20 cellular contexts compared by ENCODE assay signal in the genomic region with DNA sequence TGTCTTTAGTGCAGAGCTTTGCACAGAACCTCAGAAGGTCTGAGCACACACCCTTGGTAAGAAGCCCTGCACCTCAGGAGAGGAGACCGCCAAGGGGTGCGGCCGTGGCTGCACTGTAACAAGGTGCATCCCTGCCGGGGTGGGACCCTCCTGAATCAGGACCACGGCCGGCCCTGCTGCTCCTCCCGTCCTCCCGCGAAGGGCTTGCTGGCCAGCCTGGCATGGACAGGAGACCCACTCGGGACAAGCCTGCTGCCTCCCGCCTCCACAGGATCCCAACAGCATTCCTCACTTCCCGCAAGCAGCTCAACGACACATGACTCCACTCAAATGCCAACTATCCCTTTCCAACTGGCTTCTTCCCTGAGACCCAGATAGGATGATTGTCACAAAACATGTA. TPM values are rescaled to one million over a fixed set of nuclear protein-coding genes. Genes with fewer than 3 reads are reported as not detected.
A peak's percentile ranks its signal among the peaks of the same experiment; 100 is the strongest.
DNase-seq lines count a peak whose midpoint lies in the region; ATAC-seq, FAIRE-seq and TF ChIP-seq lines count a peak whose summit lies in the region.
"Had no signal": no experiment of that assay in that cellular context is flagged by ENCODE, and none has a peak within 500 bp of the region (broad histone marks: within the 10 kb centered on the region; RNA-seq: fewer than 3 reads in every experiment).

No MANE protein-coding gene starts in this region.

- TF ChIP-seq CTCF in kidney (IDR thresholded peaks at IDR 0.05; ENCODE audit: borderline replicate concordance, extremely low read depth, insufficient read depth) (no peak), sigmoid colon (IDR thresholded peaks at IDR 0.05) (no peak)

- no peak for TF ChIP-seq EP300 in sigmoid colon (IDR thresholded peaks at IDR 0.05)

- H3K4me3 Mint-ChIP-seq in CD4-positive, alpha-beta memory T cell, result peak overlapping the region in 4 of 8 donors; percentile 4 to 48 (median 24)
- peak overlapping the region; percentile 0 for H3K4me3 Mint-ChIP-seq in T-helper 17 cell

- POLR2A ChIA-PET in CD4-positive, alpha-beta memory T cell (lab: Charles Lee; ENCODE audit: partially characterized antibody), result interaction anchor here (1.6 kb wide), 1 partner anchor 20 kb away, joined by 3 read pairs; no protein-coding TSS in a partner anchor

- intact Hi-C loops in CD4-positive, alpha-beta memory T cell (cut with micrococcal nuclease), result no loop called here
- intact Hi-C loops in kidney (cut with DNase I), result no loop called here
- intact Hi-C loops in sigmoid colon (cut with DNase I), result no loop called here

- WGBS in sigmoid colon, 2 donors, result 90 to 93% methylated on average over 13 of the region's 13 CpGs

- H3K27me3 ChIP-seq in CD4-positive, alpha-beta memory T cell (ENCODE audit: insufficient read depth, low read length), result no peaks in the 10 kb centered on the region
- peaks cover 0 to 6% (median 0%) of the 10 kb centered on the region in 3 donors for H3K27me3 ChIP-seq in sigmoid colon
- H3K27me3 ChIP-seq: BE2C had no signal

- no peaks in the 10 kb centered on the region for H3K27me3 Mint-ChIP-seq in CD4-positive, alpha-beta memory T cell
- H3K27me3 Mint-ChIP-seq in T-helper 17 cell, result no peaks in the 10 kb centered on the region

- H3K4me1 Mint-ChIP-seq in CD4-positive, alpha-beta memory T cell, result peaks cover 11 to 53% (median 17%) of the 10 kb centered on the region in 4 donors
- peaks cover 21% of the 10 kb centered on the region for H3K4me1 Mint-ChIP-seq in T-helper 17 cell

- TF ChIP-seq POLR2A in sigmoid colon (IDR thresholded peaks at IDR 0.05), result no peak

- no peak for DNase-seq in CD4-positive, alpha-beta memory T cell
- DNase-seq in T-helper 17 cell (no peak), kidney (peak; percentile 63), sigmoid colon (peak; percentile 56), substantia nigra (lab: John Stamatoyannopoulos, UW) (no peak), foreskin melanocyte (no peak)
- DNase-seq: BE2C, DND-41, NCI-H1417, NCI-H187, NCI-H446 treated with DMSO at 0.1 percent for 48 hours, NCI-H526 treated with DMSO at 0.1 percent for 48 hours, SJCRH30 had no signal

- no peak for FAIRE-seq in kidney (lab: Jason Lieb, UNC)
- FAIRE-seq: A549, GM12891, RCC 7860 had no signal

- H3K27ac ChIP-seq in CD4-positive, alpha-beta memory T cell (ENCODE audit: low read depth, low read length), result no peak overlapping the region
- no peak overlapping the region for H3K27ac ChIP-seq in kidney (ENCODE audit: low read depth in 2 of 2, low read length in 2 of 2)
- H3K27ac ChIP-seq in sigmoid colon, result no peak overlapping the region
- no peak overlapping the region for H3K27ac ChIP-seq in substantia nigra (ENCODE audit: low read depth, low read length, poor library complexity, severe bottlenecking)
- H3K27ac ChIP-seq: A549, SJCRH30 had no signal

- peaks cover 0 to 4% of the 10 kb centered on the region in 2 donors for H3K9me3 ChIP-seq in CD4-positive, alpha-beta memory T cell (ENCODE audit: control insufficient read depth in 1 of 2, low read length in 2 of 2)
- H3K9me3 ChIP-seq in T-helper 17 cell (ENCODE audit: control insufficient read depth, low read length, poor library complexity, severe bottlenecking) (no peaks in the 10 kb centered on the region), kidney (ENCODE audit: control insufficient read depth in 1 of 2, low read length in 2 of 2) (no peaks in the 10 kb centered on the region), sigmoid colon (no peaks in the 10 kb centered on the region)
- H3K9me3 ChIP-seq: A549, BE2C had no signal

- ATAC-seq in T-helper 17 cell (no peak), HG03175 (IDR thresholded peaks at IDR 0.05; ENCODE audit: unreplicated experiment) (no peak)
- ATAC-seq: A549 had no signal

- H3K36me3 Mint-ChIP-seq in CD4-positive, alpha-beta memory T cell, result peaks cover 0 to 6% of the 10 kb centered on the region in 2 donors
- no peaks in the 10 kb centered on the region for H3K36me3 Mint-ChIP-seq in T-helper 17 cell (ENCODE audit: low read depth)

- H3K4me1 ChIP-seq in CD4-positive, alpha-beta memory T cell (ENCODE audit: insufficient read depth, low read length), result peaks cover 16% of the 10 kb centered on the region
- H3K4me1 ChIP-seq in kidney (ENCODE audit: control insufficient read depth in 1 of 2, insufficient read depth in 1 of 2, low read depth in 1 of 2, low read length in 2 of 2) (peaks cover 0 to 4% of the 10 kb centered on the region in 2 donors), sigmoid colon (no peaks in the 10 kb centered on the region)
- H3K4me1 ChIP-seq: BE2C had no signal

- no peaks in the 10 kb centered on the region for H3K36me3 ChIP-seq in CD4-positive, alpha-beta memory T cell (ENCODE audit: insufficient read depth, low read length)
- H3K36me3 ChIP-seq in kidney (ENCODE audit: control insufficient read depth in 1 of 2, insufficient read depth in 2 of 2, low read length in 2 of 2) (no peaks in the 10 kb centered on the region), sigmoid colon (no peaks in the 10 kb centered on the region)
- H3K36me3 ChIP-seq: BE2C, SJCRH30 had no signal

- H3K9ac ChIP-seq in kidney (ENCODE audit: low read length in 2 of 2), result no peak overlapping the region

- H3K4me3 ChIP-seq in CD4-positive, alpha-beta memory T cell (ENCODE audit: low read length in 2 of 2), result no peak overlapping the region
- H3K4me3 ChIP-seq in kidney (ENCODE audit: low read length in 2 of 2), result no peak overlapping the region
- no peak overlapping the region for H3K4me3 ChIP-seq in sigmoid colon
- H3K4me3 ChIP-seq: A549, SJCRH30 had no signal

- H3K9me3 Mint-ChIP-seq in CD4-positive, alpha-beta memory T cell, result peaks cover 0 to 4% (median 0%) of the 10 kb centered on the region in 8 donors

- CTCF ChIA-PET in CD4-positive, alpha-beta memory T cell (lab: Charles Lee; ENCODE audit: partially characterized antibody), result interaction anchor here (1.4 to 1.9 kb wide), 2 partner anchors 13 to 51 kb away, joined by 3 to 8 read pairs; partner anchors contain the start of gene WDR86

- H3K27ac Mint-ChIP-seq in CD4-positive, alpha-beta memory T cell, result peak overlapping the region; percentile 25 to 88 (median 67)
- peak overlapping the region; percentile 0 for H3K27ac Mint-ChIP-seq in T-helper 17 cell

RNA-seq across cellular contexts. Expression of gene WDR86, which starts 12.8 kb away (rescaled TPM):
- total RNA-seq in CD4-positive, alpha-beta memory T cell, result 1 to 10 TPM; 7.0 to 8.0 TPM
- 10 to 100 TPM; 10.0 to 14.4 TPM for polyA plus RNA-seq in CD4-positive, alpha-beta memory T cell
- 10 to 100 TPM in 1 of 2 donors, 1 to 10 TPM in 1; 9.7 to 24.4 TPM for total RNA-seq in T-helper 17 cell
- 5.9 TPM for total RNA-seq in kidney
- 1.8 TPM for polyA plus RNA-seq in kidney (ENCODE audit: insufficient read depth, low read depth, low replicate concordance)
- 10 to 100 TPM; 14.4 to 23.8 (median 16.9) TPM for total RNA-seq in sigmoid colon
- 1 to 10 TPM in 2 of 3 donors, under 1 TPM in 1; 0.46 to 4.2 (median 2.1) TPM for polyA plus RNA-seq in sigmoid colon
- total RNA-seq: H4, MCF 10A had no signal

RNA-seq across cellular contexts. Expression of gene CRYGN, which starts 42.9 kb away (rescaled TPM):
- not detected for total RNA-seq in CD4-positive, alpha-beta memory T cell
- 1 to 10 TPM in 1 of 2 donors, not detected in 1; 1.9 TPM for polyA plus RNA-seq in CD4-positive, alpha-beta memory T cell
- total RNA-seq in T-helper 17 cell (under 1 TPM in 1 of 2 donors, not detected in 1; 0.99 TPM), kidney (0.22 TPM), sigmoid colon (1 to 10 TPM in 2 of 4 donors, not detected in 2; 1.4 to 1.8 TPM)
- polyA plus RNA-seq in kidney (ENCODE audit: insufficient read depth, low read depth, low replicate concordance) (not detected), sigmoid colon (under 1 TPM in 2 of 3 donors, not detected in 1; 0.17 to 0.60 TPM)
- total RNA-seq: G401, H4, MCF 10A, SJCRH30 had no signal
- polyA plus RNA-seq: A549 had no signal

RNA-seq across cellular contexts. Expression of gene NUB1, which starts 55.4 kb away (rescaled TPM):
- 100 to 1,000 TPM; 116 to 119 TPM for total RNA-seq in CD4-positive, alpha-beta memory T cell
- polyA plus RNA-seq in CD4-positive, alpha-beta memory T cell, result 10 to 100 TPM; 50.1 to 77.0 TPM
- total RNA-seq in T-helper 17 cell (10 to 100 TPM; 71.9 to 87.2 TPM), kidney (51.8 TPM), sigmoid colon (10 to 100 TPM; 49.8 to 73.8 (median 64.5) TPM)
- polyA plus RNA-seq in kidney (ENCODE audit: insufficient read depth, low read depth, low replicate concordance) (32.7 TPM), sigmoid colon (10 to 100 TPM; 36.6 to 50.1 (median 43.2) TPM)

Comparison
In these comparisons a context has a peak if more than half of its experiments do, and no peak if none do; other contexts are left out.
1. DNase-seq: peak in kidney (single experiment) and sigmoid colon (single experiment); none in CD4-positive, alpha-beta memory T cell (0 of 5), T-helper 17 cell (0 of 3), substantia nigra (0 of 49) and foreskin melanocyte (single experiment).